In the genomic region with DNA sequence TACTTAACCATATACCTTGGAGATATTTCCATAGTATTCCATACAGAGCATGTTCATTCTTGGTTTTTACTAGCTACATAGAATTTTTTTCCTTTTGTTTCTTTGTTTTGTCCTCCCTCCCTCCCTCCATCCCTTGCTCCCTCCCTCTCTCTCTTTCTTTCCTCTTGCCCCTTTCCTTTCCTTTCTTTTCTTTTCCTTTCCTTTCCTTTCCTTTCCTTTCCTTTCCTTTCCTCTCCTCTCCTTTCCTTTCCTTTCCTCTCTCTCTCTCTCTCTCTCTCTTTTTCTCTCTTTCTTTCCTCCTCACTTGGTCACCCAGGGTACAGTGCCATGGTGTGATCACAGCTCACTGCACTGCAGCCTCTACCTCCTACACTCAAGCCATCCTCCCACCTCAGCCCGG, we compare ENCODE assay signal across 2 cellular contexts.
TF ChIP-seq lines count a peak whose summit lies in the region.

No MANE protein-coding gene starts in this region.

TF ChIP-seq in GM23338, 12 proteins besides CTCF, POLR2A, EP300 and RAD21 (continued from another document):
- TF ChIP-seq, protein P1, sequence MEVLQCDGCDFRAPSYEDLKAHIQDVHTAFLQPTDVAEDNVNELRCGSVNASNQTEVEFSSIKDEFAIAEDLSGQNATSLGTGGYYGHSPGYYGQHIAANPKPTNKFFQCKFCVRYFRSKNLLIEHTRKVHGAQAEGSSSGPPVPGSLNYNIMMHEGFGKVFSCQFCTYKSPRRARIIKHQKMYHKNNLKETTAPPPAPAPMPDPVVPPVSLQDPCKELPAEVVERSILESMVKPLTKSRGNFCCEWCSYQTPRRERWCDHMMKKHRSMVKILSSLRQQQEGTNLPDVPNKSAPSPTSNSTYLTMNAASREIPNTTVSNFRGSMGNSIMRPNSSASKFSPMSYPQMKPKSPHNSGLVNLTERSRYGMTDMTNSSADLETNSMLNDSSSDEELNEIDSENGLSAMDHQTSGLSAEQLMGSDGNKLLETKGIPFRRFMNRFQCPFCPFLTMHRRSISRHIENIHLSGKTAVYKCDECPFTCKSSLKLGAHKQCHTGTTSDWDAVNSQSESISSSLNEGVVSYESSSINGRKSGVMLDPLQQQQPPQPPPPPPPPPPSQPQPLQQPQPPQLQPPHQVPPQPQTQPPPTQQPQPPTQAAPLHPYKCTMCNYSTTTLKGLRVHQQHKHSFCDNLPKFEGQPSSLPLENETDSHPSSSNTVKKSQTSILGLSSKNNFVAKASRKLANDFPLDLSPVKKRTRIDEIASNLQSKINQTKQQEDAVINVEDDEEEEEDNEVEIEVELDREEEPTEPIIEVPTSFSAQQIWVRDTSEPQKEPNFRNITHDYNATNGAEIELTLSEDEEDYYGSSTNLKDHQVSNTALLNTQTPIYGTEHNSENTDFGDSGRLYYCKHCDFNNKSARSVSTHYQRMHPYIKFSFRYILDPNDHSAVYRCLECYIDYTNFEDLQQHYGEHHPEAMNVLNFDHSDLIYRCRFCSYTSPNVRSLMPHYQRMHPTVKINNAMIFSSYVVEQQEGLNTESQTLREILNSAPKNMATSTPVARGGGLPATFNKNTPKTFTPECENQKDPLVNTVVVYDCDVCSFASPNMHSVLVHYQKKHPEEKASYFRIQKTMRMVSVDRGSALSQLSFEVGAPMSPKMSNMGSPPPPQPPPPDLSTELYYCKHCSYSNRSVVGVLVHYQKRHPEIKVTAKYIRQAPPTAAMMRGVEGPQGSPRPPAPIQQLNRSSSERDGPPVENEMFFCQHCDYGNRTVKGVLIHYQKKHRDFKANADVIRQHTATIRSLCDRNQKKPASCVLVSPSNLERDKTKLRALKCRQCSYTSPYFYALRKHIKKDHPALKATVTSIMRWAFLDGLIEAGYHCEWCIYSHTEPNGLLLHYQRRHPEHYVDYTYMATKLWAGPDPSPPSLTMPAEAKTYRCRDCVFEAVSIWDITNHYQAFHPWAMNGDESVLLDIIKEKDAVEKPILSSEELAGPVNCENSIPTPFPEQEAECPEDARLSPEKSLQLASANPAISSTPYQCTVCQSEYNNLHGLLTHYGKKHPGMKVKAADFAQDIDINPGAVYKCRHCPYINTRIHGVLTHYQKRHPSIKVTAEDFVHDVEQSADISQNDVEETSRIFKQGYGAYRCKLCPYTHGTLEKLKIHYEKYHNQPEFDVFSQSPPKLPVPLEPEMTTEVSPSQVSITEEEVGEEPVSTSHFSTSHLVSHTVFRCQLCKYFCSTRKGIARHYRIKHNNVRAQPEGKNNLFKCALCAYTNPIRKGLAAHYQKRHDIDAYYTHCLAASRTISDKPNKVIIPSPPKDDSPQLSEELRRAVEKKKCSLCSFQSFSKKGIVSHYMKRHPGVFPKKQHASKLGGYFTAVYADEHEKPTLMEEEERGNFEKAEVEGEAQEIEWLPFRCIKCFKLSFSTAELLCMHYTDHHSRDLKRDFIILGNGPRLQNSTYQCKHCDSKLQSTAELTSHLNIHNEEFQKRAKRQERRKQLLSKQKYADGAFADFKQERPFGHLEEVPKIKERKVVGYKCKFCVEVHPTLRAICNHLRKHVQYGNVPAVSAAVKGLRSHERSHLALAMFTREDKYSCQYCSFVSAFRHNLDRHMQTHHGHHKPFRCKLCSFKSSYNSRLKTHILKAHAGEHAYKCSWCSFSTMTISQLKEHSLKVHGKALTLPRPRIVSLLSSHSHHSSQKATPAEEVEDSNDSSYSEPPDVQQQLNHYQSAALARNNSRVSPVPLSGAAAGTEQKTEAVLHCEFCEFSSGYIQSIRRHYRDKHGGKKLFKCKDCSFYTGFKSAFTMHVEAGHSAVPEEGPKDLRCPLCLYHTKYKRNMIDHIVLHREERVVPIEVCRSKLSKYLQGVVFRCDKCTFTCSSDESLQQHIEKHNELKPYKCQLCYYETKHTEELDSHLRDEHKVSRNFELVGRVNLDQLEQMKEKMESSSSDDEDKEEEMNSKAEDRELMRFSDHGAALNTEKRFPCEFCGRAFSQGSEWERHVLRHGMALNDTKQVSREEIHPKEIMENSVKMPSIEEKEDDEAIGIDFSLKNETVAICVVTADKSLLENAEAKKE (CRISPR knock-in tag; IDR thresholded peaks at IDR 0.05), result no peak
- TF ChIP-seq NANOG (IDR thresholded peaks at IDR 0.05; ENCODE audit: borderline replicate concordance) (no peak), STAT1 (IDR thresholded peaks at IDR 0.05; ENCODE audit: unreplicated experiment) (no peak), EZH2phosphoT487 (IDR thresholded peaks at IDR 0.05; ENCODE audit: unreplicated experiment) (no peak)

TF ChIP-seq in HEK293, 187 proteins besides CTCF, POLR2A, EP300 and RAD21 (continued from another document):
- TF ChIP-seq ZNF513 (tag by site-specific recombination; IDR thresholded peaks at IDR 0.05) (no peak), PRDM1 (tag by site-specific recombination; IDR thresholded peaks at IDR 0.05) (peak; percentile 98), ZNF621 (tag by site-specific recombination; IDR thresholded peaks at IDR 0.05) (no peak), ZNF530 (tag by site-specific recombination; IDR thresholded peaks at IDR 0.05; ENCODE audit: low read depth) (peak; percentile 38; the same call in 1 of the 2 replicates), REPIN1 (tag by site-specific recombination; IDR thresholded peaks at IDR 0.05; ENCODE audit: low read depth) (no peak)
- TF ChIP-seq, protein P2, sequence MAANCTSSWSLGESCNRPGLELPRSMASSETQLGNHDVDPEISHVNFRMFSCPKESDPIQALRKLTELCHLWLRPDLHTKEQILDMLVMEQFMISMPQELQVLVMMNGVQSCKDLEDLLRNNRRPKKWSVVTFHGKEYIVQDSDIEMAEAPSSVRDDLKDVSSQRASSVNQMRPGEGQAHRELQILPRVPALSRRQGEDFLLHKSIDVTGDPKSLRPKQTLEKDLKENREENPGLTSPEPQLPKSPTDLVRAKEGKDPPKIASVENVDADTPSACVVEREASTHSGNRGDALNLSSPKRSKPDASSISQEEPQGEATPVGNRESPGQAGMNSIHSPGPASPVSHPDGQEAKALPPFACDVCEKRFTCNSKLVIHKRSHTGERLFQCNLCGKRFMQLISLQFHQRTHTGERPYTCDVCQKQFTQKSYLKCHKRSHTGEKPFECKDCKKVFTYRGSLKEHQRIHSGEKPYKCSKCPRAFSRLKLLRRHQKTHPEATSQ (tag by site-specific recombination; IDR thresholded peaks at IDR 0.05), result no peak
